In the genomic region with DNA sequence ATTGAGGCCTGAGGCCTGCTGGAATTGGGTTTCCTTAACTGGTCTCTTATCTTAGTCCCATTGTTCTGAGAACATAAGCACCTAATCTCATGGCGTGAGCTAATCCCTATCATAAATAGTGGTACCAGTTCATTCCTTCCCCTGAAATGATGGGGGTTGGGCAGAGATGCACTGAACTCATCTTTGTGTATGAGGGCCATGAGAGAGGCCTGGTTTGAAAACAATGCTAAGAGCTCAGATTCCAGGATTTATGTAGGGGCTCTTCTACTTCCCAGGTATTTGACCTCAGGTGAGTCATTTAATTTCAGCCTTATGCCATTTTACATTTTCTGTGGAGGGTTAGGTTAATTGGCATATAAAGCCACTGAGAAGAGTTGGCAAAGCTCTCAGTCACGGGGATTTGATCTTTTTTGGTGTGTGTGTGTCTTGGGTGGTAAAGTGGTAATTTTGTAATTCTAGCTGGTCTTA, we compare ENCODE assay signal across 16 cellular contexts. TPM values are rescaled to one million over a fixed set of nuclear protein-coding genes. Genes with fewer than 3 reads are reported as not detected.
DNase-seq lines count a peak whose midpoint lies in the region; ATAC-seq and TF ChIP-seq lines count a peak whose summit lies in the region.
"Had no signal": no experiment of that assay in that cellular context is flagged by ENCODE, and none has a peak within 500 bp of the region (broad histone marks: within the 10 kb centered on the region; RNA-seq: fewer than 3 reads in every experiment).

No MANE protein-coding gene starts in this region.

- H3K36me3 ChIP-seq in ACC112 (ENCODE audit: insufficient read depth, low read length) = peaks cover 27% of the 10 kb centered on the region
- H3K36me3 ChIP-seq in Caco-2 (ENCODE audit: control insufficient read depth, insufficient read depth, low read length) = peaks cover 9% of the 10 kb centered on the region
- H3K36me3 ChIP-seq in SJCRH30 = peaks cover 49% of the 10 kb centered on the region

- H3K9me3 ChIP-seq in Caco-2 = no peaks in the 10 kb centered on the region
- no peaks in the 10 kb centered on the region for H3K9me3 ChIP-seq in SJCRH30 (replicated peaks)
- H3K9me3 ChIP-seq: left ventricle myocardium inferior, upper lobe of right lung had no signal

- DNase-seq in Caco-2 (peak in 1 of 2 experiments; percentile 14), SJCRH30 (peak; percentile 30 to 65), epithelial cell of prostate (ENCODE audit: low read depth, low spot score) (no peak), Right ventricle myocardium inferior (ENCODE audit: missing footprints) (no peak)
- DNase-seq: CD4-positive, CD25-positive, alpha-beta regulatory T cell; left ventricle myocardium inferior; naive B cell; NCI-H1048; stimulated activated CD4-positive, alpha-beta T cell treated with anti-CD3 and anti-CD28 coated beads, Interleukin-1b, Interleukin-23, amount 100 ng/mL, for 48 hours; stimulated activated CD8-positive, alpha-beta memory T cell treated with anti-CD3 and anti-CD28 coated beads, Interleukin-4, amount 100 ng/mL, for 48 hours; upper lobe of right lung had no signal

- no peak overlapping the region for H3K27ac Mint-ChIP-seq in Caco-2 (ENCODE audit: unreplicated experiment)
- H3K27ac Mint-ChIP-seq: dendritic cell treated with granulocyte-macrophage colony-stimulating factor and Interleukin-4, amounts not matched to agents 40 ng/mL and 50 ng/mL, for 4 days had no signal

- H3K27ac ChIP-seq in ACC112 (ENCODE audit: low read depth, low read length) = peak overlapping the region; percentile 34; the same call in 1 of the 2 replicates
- H3K27ac ChIP-seq in SJCRH30 = peak overlapping the region; percentile 65
- H3K27ac ChIP-seq in epithelial cell of prostate = peak overlapping the region; percentile 92
- H3K27ac ChIP-seq: left ventricle myocardium inferior, upper lobe of right lung had no signal

- intact Hi-C loops in Caco-2 (cut with micrococcal nuclease; ENCODE audit: unreplicated experiment) (no loop called here), Right ventricle myocardium inferior (cut with DNase I) (no loop called here)

- peaks cover 30% of the 10 kb centered on the region for H3K79me2 ChIP-seq in ACC112 (ENCODE audit: control insufficient read depth, insufficient read depth, low read length, unreplicated experiment)

- POLR2A ChIA-PET in Caco-2 (lab: Charles Lee) = no interaction called here

- H3K27me3 Mint-ChIP-seq in Caco-2 (ENCODE audit: insufficient read depth, unreplicated experiment) = no peaks in the 10 kb centered on the region
- H3K27me3 Mint-ChIP-seq: CD4-positive, CD25-positive, alpha-beta regulatory T cell; dendritic cell treated with granulocyte-macrophage colony-stimulating factor and Interleukin-4, amounts not matched to agents 40 ng/mL and 50 ng/mL, for 4 days; naive B cell had no signal

- no peak overlapping the region for H2AFZ ChIP-seq in ACC112 (ENCODE audit: low read length, unreplicated experiment)

- H3K27me3 ChIP-seq in ACC112 (ENCODE audit: insufficient read depth, low read length) (no peaks in the 10 kb centered on the region), Caco-2 (replicated peaks; ENCODE audit: control insufficient read depth, insufficient read depth, low read length) (no peaks in the 10 kb centered on the region), SJCRH30 (no peaks in the 10 kb centered on the region)
- H3K27me3 ChIP-seq: upper lobe of right lung had no signal

- H3K36me3 Mint-ChIP-seq in Caco-2 (ENCODE audit: insufficient read depth, unreplicated experiment) = peaks cover 60% of the 10 kb centered on the region

- H3K4me1 ChIP-seq in ACC112 (ENCODE audit: control insufficient read depth, insufficient read depth, low read length, unreplicated experiment) = peaks cover 41% of the 10 kb centered on the region
- peaks cover 54% of the 10 kb centered on the region for H3K4me1 ChIP-seq in Caco-2
- H3K4me1 ChIP-seq in SJCRH30 = peaks cover 14% of the 10 kb centered on the region

- H3K9me3 Mint-ChIP-seq in Caco-2 (ENCODE audit: unreplicated experiment) = no peaks in the 10 kb centered on the region
- H3K9me3 Mint-ChIP-seq: CD4-positive, CD25-positive, alpha-beta regulatory T cell; dendritic cell treated with granulocyte-macrophage colony-stimulating factor and Interleukin-4, amounts not matched to agents 40 ng/mL and 50 ng/mL, for 4 days had no signal

- peaks cover 6% of the 10 kb centered on the region for H3K4me1 Mint-ChIP-seq in Caco-2 (ENCODE audit: low read depth, unreplicated experiment)

- peak overlapping the region; percentile 46 for H3K4me3 Mint-ChIP-seq in Caco-2 (ENCODE audit: unreplicated experiment)
- H3K4me3 Mint-ChIP-seq: CD4-positive, CD25-positive, alpha-beta regulatory T cell; dendritic cell treated with granulocyte-macrophage colony-stimulating factor and Interleukin-4, amounts not matched to agents 40 ng/mL and 50 ng/mL, for 4 days had no signal

- ATAC-seq in HG02938 (IDR thresholded peaks at IDR 0.05; ENCODE audit: unreplicated experiment) = no peak
- ATAC-seq in HG03565 (IDR thresholded peaks at IDR 0.05; ENCODE audit: unreplicated experiment) = no peak
- no peak for ATAC-seq in Right ventricle myocardium inferior
- ATAC-seq in activated CD4-positive, CD25-positive, alpha-beta regulatory T cell treated with anti-CD3 and anti-CD28 coated beads, Interleukin-2, amount 50 U/mL, for 24 hours = no peak
- ATAC-seq: upper lobe of right lung had no signal

- no TSS peak for BruUV-seq in Caco-2 (replicated peaks; lab: Mats Ljungman, UMichigan)

- no peak for TF ChIP-seq CTCF in Caco-2 (IDR thresholded peaks at IDR 0.05; ENCODE audit: insufficient read depth in 1 of 2, low read depth in 1 of 2, low read length in 1 of 2, severe bottlenecking in 1 of 2, unreplicated experiment in 1 of 2)

- H3K4me3 ChIP-seq in ACC112 (ENCODE audit: low read depth, low read length) (no peak overlapping the region), Caco-2 (ENCODE audit: low read depth, low read length) (no peak overlapping the region), SJCRH30 (no peak overlapping the region)
- H3K4me3 ChIP-seq: left ventricle myocardium inferior, upper lobe of right lung had no signal

- CTCF ChIA-PET in Caco-2 (lab: Charles Lee) = no interaction called here

RNA-seq across cellular contexts. Expression of a gene that starts 4.4 kb away (rescaled TPM):
- total RNA-seq in Caco-2 (2022) = 233 and 264 TPM in 2 replicates
- 117 and 135 TPM in 2 replicates for total RNA-seq in SJCRH30 (2014; rRNA removed; shearing (Covaris generic))
- total RNA-seq in Right ventricle myocardium inferior = 113 TPM

RNA-seq across cellular contexts. Expression of a gene that starts 18.6 kb away (rescaled TPM):
- total RNA-seq in Caco-2 (2022) (41.8 and 46.5 TPM in 2 replicates), Right ventricle myocardium inferior (170 TPM)
- 19.9 and 23.6 TPM in 2 replicates for total RNA-seq in SJCRH30 (2014; rRNA removed; shearing (Covaris generic))

RNA-seq across cellular contexts. Expression of a gene that starts 39.2 kb away (rescaled TPM):
- total RNA-seq in Caco-2 (2022) (9.3 and 11.1 TPM in 2 replicates), Right ventricle myocardium inferior (20.5 TPM)
- 4.3 and 4.6 TPM in 2 replicates for total RNA-seq in SJCRH30 (2014; rRNA removed; shearing (Covaris generic))

RNA-seq across cellular contexts. Expression of a gene that starts 57.1 kb away (rescaled TPM):
- total RNA-seq in Caco-2 (2022) = 141 and 154 TPM in 2 replicates
- 61.7 and 71.9 TPM in 2 replicates for total RNA-seq in SJCRH30 (2014; rRNA removed; shearing (Covaris generic))
- 54.1 TPM for total RNA-seq in Right ventricle myocardium inferior

Comparison
In these comparisons a context has a peak if more than half of its experiments do, and no peak if none do; other contexts are left out.
1. H3K27ac ChIP-seq: peak in every context shown above with its lines; median percentile 92 in epithelial cell of prostate; 65 in SJCRH30; 34 in ACC112.
2. DNase-seq: peak in SJCRH30 (2 of 2); none in epithelial cell of prostate (single experiment) and Right ventricle myocardium inferior (single experiment).